In genomic region chr10:66244953-66245352, GRCh38 we compare ENCODE assay signal across 22 cellular contexts.
DNase-seq lines count a peak whose midpoint lies in the region; TF ChIP-seq lines count a peak whose summit lies in the region.
"Had no signal": no experiment of that assay in that cellular context is flagged by ENCODE, and none has a peak within 500 bp of the region (broad histone marks: within the 10 kb centered on the region; RNA-seq: fewer than 3 reads in every experiment).

No MANE protein-coding gene starts in this region.

- no peak overlapping the region for H4K8ac ChIP-seq in neuronal stem cell (ENCODE audit: low read depth, low read length)

- H3K36me3 ChIP-seq in neuronal stem cell (replicated peaks in 1 of 2; ENCODE audit: control insufficient read depth in 2 of 2, insufficient read depth in 2 of 2, low read length in 2 of 2) (no peaks in the 10 kb centered on the region), thyroid gland (no peaks in the 10 kb centered on the region)
- H3K36me3 ChIP-seq: BLaER1 treated with 17β-estradiol and CSF1 and Interleukin-3, amounts not matched to agents 10 nM and 100 nM had no signal

- H3K4me2 ChIP-seq in neuronal stem cell (ENCODE audit: insufficient read depth, low read length, poor library complexity, severe bottlenecking), result no peak overlapping the region
- H3K4me2 ChIP-seq: BLaER1 treated with 17β-estradiol and CSF1 and Interleukin-3, amounts not matched to agents 10 nM and 100 nM had no signal

- no peaks in the 10 kb centered on the region for H3K79me1 ChIP-seq in neuronal stem cell (ENCODE audit: low read depth, low read length)

- intact Hi-C loops in thyroid gland (cut with DNase I), result no loop called here

- no peak for TF ChIP-seq POLR2A in thyroid gland (IDR thresholded peaks at IDR 0.05)

- no peak overlapping the region for H2AK5ac ChIP-seq in neuronal stem cell (ENCODE audit: low read depth, low read length)

- H3K4me1 ChIP-seq in neuronal stem cell (ENCODE audit: control insufficient read depth in 2 of 2, insufficient read depth in 1 of 2, low read depth in 1 of 2, low read length in 2 of 2), result no peaks in the 10 kb centered on the region
- H3K4me1 ChIP-seq in thyroid gland, result no peaks in the 10 kb centered on the region
- H3K4me1 ChIP-seq: BLaER1 treated with 17β-estradiol and CSF1 and Interleukin-3, amounts not matched to agents 10 nM and 100 nM had no signal

- H3K9ac ChIP-seq in neuronal stem cell (ENCODE audit: low read depth, low read length, poor library complexity), result no peak overlapping the region
- H3K9ac ChIP-seq: BLaER1 treated with 17β-estradiol and CSF1 and Interleukin-3, amounts not matched to agents 10 nM and 100 nM had no signal

- no peak overlapping the region for H2BK15ac ChIP-seq in neuronal stem cell (ENCODE audit: low read length)

- no CpG with 5 or more reads among the region's 4 CpGs for WGBS in neuronal stem cell (ENCODE audit: extremely low coverage in 2 of 2, insufficient read length in 2 of 2, insufficient replicate concordance in 1 of 2), 2 donors
- WGBS in thyroid gland, 2 donors, result 83 to 96% methylated on average over 3 to 4 of the region's 4 CpGs

- H3K14ac ChIP-seq in neuronal stem cell (ENCODE audit: low read length), result no peak overlapping the region

- no peak overlapping the region for H3K4me3 ChIP-seq in neuronal stem cell (ENCODE audit: low read length in 2 of 2)
- no peak overlapping the region for H3K4me3 ChIP-seq in thyroid gland (replicated peaks in 1 of 3)
- H3K4me3 ChIP-seq: BLaER1 treated with 17β-estradiol and CSF1 and Interleukin-3, amounts not matched to agents 10 nM and 100 nM; GM12878 had no signal

- H3K27me3 ChIP-seq in neuronal stem cell (ENCODE audit: control insufficient read depth in 3 of 3, insufficient read depth in 3 of 3, low read depth in 1 of 3, low read length in 3 of 3) (no peaks in the 10 kb centered on the region), thyroid gland (no peaks in the 10 kb centered on the region)
- H3K27me3 ChIP-seq: BLaER1 treated with 17β-estradiol and CSF1 and Interleukin-3, amounts not matched to agents 10 nM and 100 nM had no signal

- no peak overlapping the region for H2BK120ac ChIP-seq in neuronal stem cell (ENCODE audit: low read depth, low read length)

- H3K4ac ChIP-seq in neuronal stem cell (ENCODE audit: low read length), result no peak overlapping the region

- no peak overlapping the region for H2BK5ac ChIP-seq in neuronal stem cell (ENCODE audit: low read length)

- H2BK12ac ChIP-seq in neuronal stem cell (ENCODE audit: low read length), result no peak overlapping the region

- no peaks in the 10 kb centered on the region for H3K9me3 ChIP-seq in neuronal stem cell (replicated peaks in 1 of 2; ENCODE audit: control insufficient read depth in 2 of 2, insufficient read depth in 1 of 2, low read depth in 1 of 2, low read length in 2 of 2)
- no peaks in the 10 kb centered on the region for H3K9me3 ChIP-seq in thyroid gland

- in situ Hi-C loops in ACHN (cut with HindIII; ENCODE audit: low pct_ligation_motif_present, low pct_unique_long_range_greater_than_20kb, low sequenced_read_pairs), result no loop called here

- H3K23ac ChIP-seq in neuronal stem cell (ENCODE audit: low read depth, low read length, poor library complexity), result no peak overlapping the region

- no peak overlapping the region for H2AFZ ChIP-seq in neuronal stem cell (ENCODE audit: low read length)

- DNase-seq in mesenteric fat pad (ENCODE audit: low spot score) (peak; percentile 69), neuronal stem cell (ENCODE audit: low spot score) (no peak), thyroid gland (peak; percentile 5 to 23), OCI-M2 (lab: John Stamatoyannopoulos, UW; ENCODE audit: unreplicated experiment) (no peak), ACHN (no peak), HK-2 (ENCODE audit: unreplicated experiment) (no peak), COLO668 (lab: John Stamatoyannopoulos, UW; ENCODE audit: unreplicated experiment) (no peak)
- DNase-seq: 8988T; AML-193; CD4-positive, alpha-beta T cell; CD8-positive, alpha-beta T cell; COR-L47; DMS 273 treated with DMSO at 0.1 percent for 48 hours; DMS153; DMS53; DMS79; DND-41; EL; GDM1 had no signal

- H3K18ac ChIP-seq in neuronal stem cell (ENCODE audit: low read length), result peak overlapping the region; percentile 19

- H4K91ac ChIP-seq in neuronal stem cell (ENCODE audit: low read depth, low read length, poor library complexity), result no peak overlapping the region

- TF ChIP-seq CTCF in thyroid gland (IDR thresholded peaks at IDR 0.05), result no peak

- H3K27ac ChIP-seq in neuronal stem cell (replicated peaks; ENCODE audit: low read length) (no peak overlapping the region), thyroid gland (no peak overlapping the region)
- H3K27ac ChIP-seq: BLaER1 treated with 17β-estradiol and CSF1 and Interleukin-3, amounts not matched to agents 10 nM and 100 nM; C4-2B had no signal

Comparison
In these comparisons a context has a peak if more than half of its experiments do, and no peak if none do; other contexts are left out.
1. DNase-seq: peak in mesenteric fat pad (single experiment) and thyroid gland (2 of 2); none in neuronal stem cell (single experiment), OCI-M2 (single experiment), ACHN (single experiment), HK-2 (single experiment) and COLO668 (single experiment).